Comparison of ENCODE assay signal across 1 cellular context in genomic region chr22:24555496-24556253, GRCh38.
TF ChIP-seq lines count a peak whose summit lies in the region.

Gene SNRPD3, plus strand, starts transcription at chr22:24555999. Its CDS starts 1,676 bp downstream, at chr22:24557675.

TF ChIP-seq in K562, 482 proteins besides CTCF, POLR2A, EP300 and RAD21 (continued from another document):
- peak; percentile 62 for TF ChIP-seq JUND (IDR thresholded peaks at IDR 0.05; ENCODE audit: borderline replicate concordance, low read depth, low read length)
- TF ChIP-seq JUND (tag; IDR thresholded peaks at IDR 0.05; ENCODE audit: borderline replicate concordance, low read depth, low read length), result no peak; the same call in 2 of the 3 replicates
- no peak for TF ChIP-seq SRF (CRISPR knock-in tag; IDR thresholded peaks at IDR 0.05)
- TF ChIP-seq PREB (CRISPR knock-in tag; IDR thresholded peaks at IDR 0.05), result no peak
- no peak for TF ChIP-seq ILK (tag; IDR thresholded peaks at IDR 0.05; ENCODE audit: borderline replicate concordance, low read depth)
- peak; percentile 83 for TF ChIP-seq E2F8 (IDR thresholded peaks at IDR 0.05; ENCODE audit: low read depth, partially characterized antibody)
- no peak for TF ChIP-seq RFX5 (IDR thresholded peaks at IDR 0.05; ENCODE audit: low read depth, low read length)
- TF ChIP-seq IRF9 (tag; IDR thresholded peaks at IDR 0.05), result no peak
- TF ChIP-seq STAT6 (CRISPR knock-in tag; IDR thresholded peaks at IDR 0.05), result no peak
- TF ChIP-seq MAFK (IDR thresholded peaks at IDR 0.05; ENCODE audit: low read length), result no peak
- no peak for TF ChIP-seq ZBTB49 (CRISPR knock-in tag; IDR thresholded peaks at IDR 0.05; ENCODE audit: borderline replicate concordance)
- TF ChIP-seq GTF2B (IDR thresholded peaks at IDR 0.05; ENCODE audit: extremely low read depth, insufficient read length), result no peak
- no peak for TF ChIP-seq KHSRP (IDR thresholded peaks at IDR 0.05)
- no peak for TF ChIP-seq ZNF282 (CRISPR knock-in tag; IDR thresholded peaks at IDR 0.05)
- no peak for TF ChIP-seq CHD4 (IDR thresholded peaks at IDR 0.05; ENCODE audit: insufficient read depth, insufficient replicate concordance, low read depth, low read length, poor library complexity, severe bottlenecking)
- peak; percentile 26 for TF ChIP-seq SMAD1 (IDR thresholded peaks at IDR 0.05; ENCODE audit: low read depth, low read length, partially characterized antibody)
- peak; percentile 75 for TF ChIP-seq ATF7 (IDR thresholded peaks at IDR 0.05)
- TF ChIP-seq CBFA2T2 (conservative IDR thresholded peaks at IDR 0.05), result no peak
- no peak for TF ChIP-seq BMI1 (IDR thresholded peaks at IDR 0.05; ENCODE audit: low read length)
- no peak for TF ChIP-seq CBX8 (IDR thresholded peaks at IDR 0.05; ENCODE audit: borderline replicate concordance, extremely low read depth, low read depth, low read length, poor library complexity, severe bottlenecking)
- peak in 1 of 2 experiments; percentile 50 for TF ChIP-seq NRF1 (conservative IDR thresholded peaks at IDR 0.05 in 1 of 2, IDR thresholded peaks at IDR 0.05 in 1 of 2)
- TF ChIP-seq RNF2 (IDR thresholded peaks at IDR 0.05), result no peak
- TF ChIP-seq FOS (IDR thresholded peaks at IDR 0.05; ENCODE audit: extremely low read depth, insufficient read length), result no peak
- peak; percentile 84 for TF ChIP-seq EGR1 (conservative IDR thresholded peaks at IDR 0.05)
- TF ChIP-seq ARNT (IDR thresholded peaks at IDR 0.05), result 0 out of 4 replicates have a peak, but pooled peaks of 1 of the 2 experiments have one; percentile 38
- TF ChIP-seq RBM15 (IDR thresholded peaks at IDR 0.05; ENCODE audit: insufficient read depth, low read length), result no peak
- TF ChIP-seq ZNF133 (CRISPR knock-in tag; IDR thresholded peaks at IDR 0.05), result no peak
- peak; percentile 72 for TF ChIP-seq L3MBTL2 (IDR thresholded peaks at IDR 0.05)
- no peak for TF ChIP-seq ZNF57 (CRISPR knock-in tag; IDR thresholded peaks at IDR 0.05)
- no peak for TF ChIP-seq BRF2 (IDR thresholded peaks at IDR 0.05; ENCODE audit: borderline replicate concordance, insufficient read depth, insufficient read length)
- no peak for TF ChIP-seq E4F1 (CRISPR knock-in tag; IDR thresholded peaks at IDR 0.05; ENCODE audit: borderline replicate concordance)
